15 cellular contexts compared by ENCODE assay signal in the genomic region with DNA sequence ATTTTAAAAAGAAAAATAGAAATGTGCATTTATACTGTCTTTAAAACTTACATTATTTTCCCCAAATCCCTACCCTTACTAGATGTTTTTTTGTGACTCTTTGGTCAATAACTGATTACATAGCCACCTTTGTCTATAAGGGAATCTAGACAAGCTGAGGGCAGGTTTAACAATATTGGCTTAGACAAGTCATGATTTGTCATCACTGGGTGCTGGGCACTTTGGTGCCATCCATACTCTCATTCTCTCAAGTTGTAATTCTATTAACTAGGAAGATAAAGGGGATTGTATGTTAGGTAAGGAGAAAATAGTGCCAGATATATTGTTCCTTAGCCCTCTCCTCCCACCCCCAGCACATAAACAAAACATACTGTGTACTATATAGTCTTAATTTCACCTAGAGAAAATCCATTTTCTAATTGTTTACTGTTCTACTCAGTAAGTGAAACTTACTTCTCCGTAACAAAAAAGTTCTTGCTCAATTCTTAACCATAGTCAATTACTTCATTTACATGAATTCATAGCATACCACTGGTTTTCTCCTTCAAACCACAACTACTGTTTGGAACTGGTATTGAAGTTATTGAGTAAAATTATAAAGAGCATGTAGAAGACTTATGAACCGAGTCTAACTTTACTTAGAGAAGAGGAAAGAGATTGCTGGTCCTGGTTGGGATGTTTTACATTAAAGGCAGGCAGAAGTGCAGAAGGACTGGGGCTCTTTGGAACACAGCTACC.
DNase-seq lines count a peak whose midpoint lies in the region; ATAC-seq and TF ChIP-seq lines count a peak whose summit lies in the region.
"Had no signal": no experiment of that assay in that cellular context is flagged by ENCODE, and none has a peak within 500 bp of the region (broad histone marks: within the 10 kb centered on the region; RNA-seq: fewer than 3 reads in every experiment).

No MANE protein-coding gene starts in this region.

- H3K36me3 ChIP-seq in tibial artery: no peaks in the 10 kb centered on the region
- H3K36me3 ChIP-seq: MG63 had no signal

- H3K4me3 ChIP-seq in astrocyte of the cerebellum (ENCODE audit: low read depth, low read length): no peak overlapping the region
- no peak overlapping the region for H3K4me3 ChIP-seq in tibial artery
- H3K4me3 ChIP-seq: MG63 had no signal

- H3K9me3 ChIP-seq in tibial artery: no peaks in the 10 kb centered on the region
- H3K9me3 ChIP-seq: MG63 had no signal

- in situ Hi-C loops in astrocyte of the cerebellum (cut with HindIII; ENCODE audit: low sequenced_read_pairs): no loop called here

- no peaks in the 10 kb centered on the region for H3K27me3 ChIP-seq in tibial artery
- H3K27me3 ChIP-seq: MG63 had no signal

- intact Hi-C loops in tibial artery (cut with DNase I; ENCODE audit: low total_unique reads): no loop called here

- DNase-seq in HT1080 (ENCODE audit: low read depth) (peak; percentile 44), astrocyte of the cerebellum (ENCODE audit: low read depth) (peak; percentile 53), fibroblast of peridontal ligament (ENCODE audit: extremely low read depth) (peak; percentile 23), renal cortical epithelial cell (ENCODE audit: low read depth) (peak; percentile 58), tibial artery (no peak), epidermal melanocyte (ENCODE audit: insufficient read length, low spot score) (no peak)
- DNase-seq: COR-L47, DMS53, H7, KG1, MG63, NCI-H187 treated with DMSO at 0.1 percent for 48 hours, SIG-M5 had no signal

- TF ChIP-seq CTCF in astrocyte of the cerebellum (IDR thresholded peaks at IDR 0.05; ENCODE audit: low read depth, low read length, missing control alignments) (no peak), tibial artery (IDR thresholded peaks at IDR 0.05) (no peak)

- H3K4me1 ChIP-seq in tibial artery: peaks cover 0 to 6% (median 0%) of the 10 kb centered on the region in 4 donors

- no peak for ATAC-seq in HG03045 (IDR thresholded peaks at IDR 0.05; ENCODE audit: unreplicated experiment)

- H3K27ac ChIP-seq in tibial artery: no peak overlapping the region
- H3K27ac ChIP-seq: C4-2B had no signal

Comparison
In these comparisons a context has a peak if more than half of its experiments do, and no peak if none do; other contexts are left out.
1. DNase-seq: peak in HT1080 (single experiment), astrocyte of the cerebellum (single experiment), fibroblast of peridontal ligament (single experiment) and renal cortical epithelial cell (single experiment); none in tibial artery (0 of 2) and epidermal melanocyte (single experiment).